Comparison of ENCODE assay signal across 12 cellular contexts in the genomic region with DNA sequence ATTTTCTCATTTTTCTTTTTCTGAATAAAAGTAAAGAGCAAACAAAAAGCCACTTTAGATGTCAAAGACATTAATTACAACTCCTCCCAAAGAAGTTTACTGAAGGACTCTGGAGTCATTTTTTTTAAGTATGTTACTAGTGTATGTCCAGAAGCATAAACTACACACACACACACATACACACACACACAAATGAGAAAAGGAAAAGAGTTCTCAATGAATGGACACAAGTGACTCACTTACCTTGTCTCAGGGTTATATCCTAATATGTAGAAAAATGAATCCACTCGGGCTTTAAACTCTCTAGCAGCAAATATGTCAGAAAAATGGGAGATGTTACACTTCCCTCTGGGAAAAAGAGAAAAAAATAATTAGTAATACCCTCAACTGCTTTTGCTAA.
DNase-seq lines count a peak whose midpoint lies in the region; ATAC-seq and TF ChIP-seq lines count a peak whose summit lies in the region.
"Had no signal": no experiment of that assay in that cellular context is flagged by ENCODE, and none has a peak within 500 bp of the region (broad histone marks: within the 10 kb centered on the region; RNA-seq: fewer than 3 reads in every experiment).

No MANE protein-coding gene starts in this region.

- dilution Hi-C loops in IMR-90 (cut with HindIII; ENCODE audit: low sequenced_read_pairs, unreplicated experiment), result no loop called here

- 0 out of 2 replicates have a peak, but pooled peaks cover 7% of the 10 kb centered on the region for H4K20me1 ChIP-seq in IMR-90 (ENCODE audit: insufficient read depth, low read length)

- H3K27me3 ChIP-seq in A673 (replicated peaks; ENCODE audit: insufficient read depth, low read depth, low read length, poor library complexity) (no peaks in the 10 kb centered on the region), IMR-90 (ENCODE audit: control insufficient read depth, insufficient read depth, low read length) (no peaks in the 10 kb centered on the region), WERI-Rb-1 (ENCODE audit: insufficient read depth, low read depth, severe bottlenecking) (no peaks in the 10 kb centered on the region)
- H3K27me3 ChIP-seq: BE2C had no signal

- H3K4me3 Mint-ChIP-seq in MCF 10A (ENCODE audit: unreplicated experiment) (peak overlapping the region; percentile 51), osteocyte (ENCODE audit: unreplicated experiment) (no peak overlapping the region)
- H3K4me3 Mint-ChIP-seq: neural crest cell had no signal

- WGBS in IMR-90 (ENCODE audit: extremely low coverage in 2 of 2, insufficient read length in 1 of 2), 2 experiments, result no CpG with 5 or more reads among the region's 1 CpG

- H3K79me1 ChIP-seq in IMR-90 (ENCODE audit: low read depth in 1 of 2, low read length in 2 of 2), result peaks cover 31 to 55% of the 10 kb centered on the region in 2 experiments

- 0 out of 2 replicates have a peak overlapping the region, but pooled peaks have one; percentile 11 for H4K91ac ChIP-seq in IMR-90 (ENCODE audit: insufficient read depth, low read depth, low read length)

- CTCF ChIA-PET in A673 (lab: Charles Lee) (no interaction called here), IMR-90 (lab: Yijun Ruan, JAX) (no interaction called here), MCF 10A (lab: Yijun Ruan, JAX) (interaction anchor here (1.2 kb wide), 1 partner anchor 11 kb away, joined by 3 read pairs; no protein-coding TSS in a partner anchor)

- H3K27ac Mint-ChIP-seq in MCF 10A (ENCODE audit: low read depth, unreplicated experiment), result peak overlapping the region; percentile 99
- peak overlapping the region; percentile 81 for H3K27ac Mint-ChIP-seq in osteocyte (ENCODE audit: unreplicated experiment)

- no peak overlapping the region for H3K4me2 ChIP-seq in IMR-90 (ENCODE audit: low read depth, low read length)

- no peak overlapping the region for H3K23ac ChIP-seq in IMR-90 (ENCODE audit: low read depth, low read length)

- BruUV-seq in A673 (replicated peaks; lab: Mats Ljungman, UMichigan), result no TSS peak
- BruUV-seq in IMR-90 (replicated peaks; lab: Mats Ljungman, UMichigan), result no TSS peak
- BruUV-seq in MCF 10A (replicated peaks; lab: Mats Ljungman, UMichigan), result no TSS peak

- H3K9ac ChIP-seq in IMR-90 (ENCODE audit: low read depth, low read length), result no peak overlapping the region

- peaks cover 28% of the 10 kb centered on the region for H3K4me1 ChIP-seq in A673 (ENCODE audit: insufficient read depth, low read length, poor library complexity, severe bottlenecking)
- H3K4me1 ChIP-seq in IMR-90 (ENCODE audit: control insufficient read depth, insufficient read depth, low read length), result peaks cover 18% of the 10 kb centered on the region
- H3K4me1 ChIP-seq: BE2C had no signal

- H3K36me3 Mint-ChIP-seq in MCF 10A (ENCODE audit: insufficient read depth, unreplicated experiment), result peaks cover 16% of the 10 kb centered on the region
- peaks cover 19% of the 10 kb centered on the region for H3K36me3 Mint-ChIP-seq in osteocyte (ENCODE audit: unreplicated experiment)

- TF ChIP-seq CTCF in A673 (conservative IDR thresholded peaks at IDR 0.05; ENCODE audit: low read depth, low read length), result no peak
- TF ChIP-seq CTCF in IMR-90 (conservative IDR thresholded peaks at IDR 0.05; ENCODE audit: low read depth, low read length), result no peak
- TF ChIP-seq CTCF in MCF 10A (IDR thresholded peaks at IDR 0.05; ENCODE audit: unreplicated experiment), result no peak
- TF ChIP-seq CTCF in osteocyte (IDR thresholded peaks at IDR 0.05), result no peak
- TF ChIP-seq CTCF in GM10266 (IDR thresholded peaks at IDR 0.05; ENCODE audit: control insufficient read depth, insufficient read depth, low read depth, missing control alignments), result no peak
- no peak for TF ChIP-seq CTCF in WERI-Rb-1 (IDR thresholded peaks at IDR 0.05; ENCODE audit: low read depth, low read length)

- no peak for DNase-seq in A673 (ENCODE audit: low spot score)
- no peak for DNase-seq in IMR-90
- peak; percentile 24 for DNase-seq in MCF 10A (ENCODE audit: unreplicated experiment)
- no peak for DNase-seq in osteocyte (ENCODE audit: extremely low spot score, unreplicated experiment)
- no peak for DNase-seq in GM10266 (ENCODE audit: extremely low spot score)
- DNase-seq in WERI-Rb-1, result no peak
- DNase-seq in G401 (ENCODE audit: low spot score), result no peak
- DNase-seq in LoVo (ENCODE audit: low spot score), result no peak
- DNase-seq: BE2C, DMS79 treated with DMSO at 0.1 percent for 48 hours, head of caudate nucleus had no signal

- H3K4me3 ChIP-seq in A673 (ENCODE audit: low read depth, low read length, poor library complexity, severe bottlenecking) (no peak overlapping the region), IMR-90 (ENCODE audit: insufficient read depth, low read depth, low read length) (no peak overlapping the region), WERI-Rb-1 (ENCODE audit: low read depth, low read length) (no peak overlapping the region)

- intact Hi-C loops in A673 (cut with micrococcal nuclease; ENCODE audit: unreplicated experiment) (no loop called here), IMR-90 (cut with micrococcal nuclease) (no loop called here), MCF 10A (cut with micrococcal nuclease) (loop anchor here (1.0 kb wide), 1 partner anchor 44 kb away; no protein-coding TSS in a partner anchor)

- H3K14ac ChIP-seq in IMR-90 (replicated peaks; ENCODE audit: low read depth, low read length), result peak overlapping the region; percentile 53

- H3K27me3 Mint-ChIP-seq in MCF 10A (ENCODE audit: insufficient read depth, unreplicated experiment), result no peaks in the 10 kb centered on the region
- no peaks in the 10 kb centered on the region for H3K27me3 Mint-ChIP-seq in osteocyte (ENCODE audit: unreplicated experiment)

- peak overlapping the region; percentile 74; the same call in 1 of the 2 replicates for H2AK5ac ChIP-seq in IMR-90 (ENCODE audit: low read depth, low read length)

- POLR2A ChIA-PET in A673 (lab: Charles Lee; ENCODE audit: low non-redundant PET), result no interaction called here
- POLR2A ChIA-PET in IMR-90 (lab: Charles Lee; ENCODE audit: unreplicated experiment), result no interaction called here
- POLR2A ChIA-PET in MCF 10A (lab: Yijun Ruan, JAX), result interaction anchor here (0.6 to 1.6 kb wide), 5 partner anchors 8 to 119 kb away, joined by 3 to 11 read pairs (median 3); no protein-coding TSS in a partner anchor

- H2BK20ac ChIP-seq in IMR-90 (ENCODE audit: low read depth, low read length), result peak overlapping the region; percentile 32; the same call in 1 of the 2 replicates

- no peak overlapping the region for H3K56ac ChIP-seq in IMR-90 (ENCODE audit: extremely low read depth, insufficient read depth, low read length)

- H3K36me3 ChIP-seq in A673 (ENCODE audit: insufficient read depth, low read length, poor library complexity, severe bottlenecking) (peaks cover 28% of the 10 kb centered on the region), IMR-90 (ENCODE audit: control insufficient read depth, insufficient read depth, low read length) (peaks cover 4% of the 10 kb centered on the region), WERI-Rb-1 (peaks cover 67% of the 10 kb centered on the region)
- H3K36me3 ChIP-seq: BE2C had no signal

- peaks cover 8% of the 10 kb centered on the region for H3K9me1 ChIP-seq in IMR-90 (ENCODE audit: insufficient read depth, low read length)

- TF ChIP-seq RAD21 in IMR-90 (IDR thresholded peaks at IDR 0.05; ENCODE audit: low read length), result no peak

- H3K27ac ChIP-seq in A673 (ENCODE audit: low read depth, low read length, poor library complexity, severe bottlenecking) (peak overlapping the region; percentile 43), IMR-90 (ENCODE audit: insufficient read depth, low read length) (peak overlapping the region; percentile 52; the same call in 1 of the 2 replicates), WERI-Rb-1 (no peak overlapping the region)

- H3K4me1 Mint-ChIP-seq in MCF 10A (ENCODE audit: insufficient read depth, unreplicated experiment) (peaks cover 20% of the 10 kb centered on the region), osteocyte (ENCODE audit: unreplicated experiment) (peaks cover 14% of the 10 kb centered on the region)
- H3K4me1 Mint-ChIP-seq: neural crest cell had no signal

- no peak overlapping the region for H2AK9ac ChIP-seq in IMR-90 (replicated peaks; ENCODE audit: low read depth, low read length, poor library complexity)

- no peak for ATAC-seq in IMR-90 (ENCODE audit: low read depth)

- H3K9me3 Mint-ChIP-seq in MCF 10A (ENCODE audit: unreplicated experiment), result no peaks in the 10 kb centered on the region
- H3K9me3 Mint-ChIP-seq in osteocyte (ENCODE audit: unreplicated experiment), result peaks cover 9% of the 10 kb centered on the region

- H3K18ac ChIP-seq in IMR-90 (ENCODE audit: low read depth, low read length), result peak overlapping the region; percentile 47; the same call in 1 of the 2 replicates

- in situ Hi-C loops in IMR-90 (cut with MboI; ENCODE audit: low sequenced_read_pairs), result no loop called here
- in situ Hi-C loops in G401 (cut with HindIII; ENCODE audit: low sequenced_read_pairs), result no loop called here

- peak overlapping the region in 1 of 2 experiments; percentile 63; a peak in 2 of 4 replicates for H4K8ac ChIP-seq in IMR-90 (ENCODE audit: low read depth in 2 of 2, low read length in 2 of 2)

- peak overlapping the region; percentile 46; the same call in 1 of the 2 replicates for H4K5ac ChIP-seq in IMR-90 (ENCODE audit: low read depth, low read length)

- peak overlapping the region; percentile 76 for H2BK5ac ChIP-seq in IMR-90 (ENCODE audit: low read depth, low read length, poor library complexity, severe bottlenecking)

- H2BK120ac ChIP-seq in IMR-90 (ENCODE audit: low read depth, low read length), result peak overlapping the region; percentile 39; the same call in 1 of the 2 replicates

- no peak for TF ChIP-seq POLR2A in IMR-90 (IDR thresholded peaks at IDR 0.05; ENCODE audit: low read depth, low read length)

- H2AFZ ChIP-seq in IMR-90 (replicated peaks; ENCODE audit: low read length, poor library complexity), result no peak overlapping the region

- H2BK15ac ChIP-seq in IMR-90 (ENCODE audit: low read depth, low read length), result peak overlapping the region; percentile 64; the same call in 1 of the 3 replicates

- peaks cover 4% of the 10 kb centered on the region for H3K9me3 ChIP-seq in A673 (ENCODE audit: low read depth, low read length, poor library complexity, severe bottlenecking)
- H3K9me3 ChIP-seq in IMR-90 (ENCODE audit: control insufficient read depth, insufficient read depth, low read length), result no peaks in the 10 kb centered on the region
- H3K9me3 ChIP-seq in WERI-Rb-1 (ENCODE audit: severe bottlenecking), result no peaks in the 10 kb centered on the region
- H3K9me3 ChIP-seq: BE2C had no signal

- H3K4ac ChIP-seq in IMR-90 (ENCODE audit: low read depth, low read length), result peak overlapping the region; percentile 36

TF ChIP-seq in IMR-90, 13 proteins besides CTCF, POLR2A, EP300 and RAD21 (continues in another document):
- TF ChIP-seq SMC3 (IDR thresholded peaks at IDR 0.05; ENCODE audit: low read depth, low read length), result no peak
- no peak for TF ChIP-seq CEBPB (IDR thresholded peaks at IDR 0.05; ENCODE audit: low read depth, low read length)
- TF ChIP-seq RFX5 (IDR thresholded peaks at IDR 0.05; ENCODE audit: low read depth, low read length), result no peak
- TF ChIP-seq RCOR1 (IDR thresholded peaks at IDR 0.05; ENCODE audit: insufficient replicate concordance, low read length), result no peak
- no peak for TF ChIP-seq BHLHE40 (IDR thresholded peaks at IDR 0.05; ENCODE audit: low read depth, low read length)
- TF ChIP-seq FOS (IDR thresholded peaks at IDR 0.05; ENCODE audit: low read depth, low read length), result no peak
- TF ChIP-seq MAFK (IDR thresholded peaks at IDR 0.05; ENCODE audit: low read depth, low read length), result no peak
